Comparison of ENCODE assay signal across 9 cellular contexts in genomic region chr1:8239039-8239305, GRCh38.
DNase-seq lines count a peak whose midpoint lies in the region; ATAC-seq, FAIRE-seq and TF ChIP-seq lines count a peak whose summit lies in the region.
"Had no signal": no experiment of that assay in that cellular context is flagged by ENCODE, and none has a peak within 500 bp of the region (broad histone marks: within the 10 kb centered on the region; RNA-seq: fewer than 3 reads in every experiment).

No MANE protein-coding gene starts in this region.

- DNase-seq in SW480 (ENCODE audit: low spot score) = peak; percentile 49
- DNase-seq in retinal pigment epithelial cell (ENCODE audit: low read depth) = no peak
- DNase-seq in activated CD4-positive, alpha-beta T cell treated with anti-CD3 and anti-CD28 coated beads, Interleukin-2, amount 10 ng/mL, durations not matched to agents 7 days and 5 days = no peak
- DNase-seq in stimulated activated CD4-positive, alpha-beta T cell treated with anti-CD3 and anti-CD28 coated beads, Interleukin-2, amount 100 ng/mL, for 48 hours = no peak
- no peak for DNase-seq in head of caudate nucleus
- DNase-seq: activated CD4-positive, alpha-beta T cell treated with anti-CD3 and anti-CD28 coated beads, Interleukin-2, amount 50 U/mL, for 1 hour had no signal

- 14 to 37% methylated on average over 1 to 4 of the region's 5 CpGs for WGBS in gastroesophageal sphincter (ENCODE audit: low coverage in 1 of 2), 2 donors

- no peak overlapping the region for H3K27ac Mint-ChIP-seq in activated CD4-positive, alpha-beta T cell treated with anti-CD3 and anti-CD28 coated beads, Interleukin-2, amount 10 ng/mL, durations not matched to agents 7 days and 5 days

- TF ChIP-seq EP300 in gastroesophageal sphincter (IDR thresholded peaks at IDR 0.05) = no peak

- CTCF ChIA-PET in activated CD4-positive, alpha-beta T cell treated with anti-CD3 and anti-CD28 coated beads, Interleukin-2, amount 10 ng/mL, durations not matched to agents 7 days and 5 days (lab: Charles Lee) = no interaction called here

- TF ChIP-seq POLR2A in gastroesophageal sphincter (IDR thresholded peaks at IDR 0.05) = no peak

- no peaks in the 10 kb centered on the region for H3K9me3 ChIP-seq in gastroesophageal sphincter

- TF ChIP-seq CTCF in gastroesophageal sphincter (IDR thresholded peaks at IDR 0.05) = peak in 2 of 4 experiments; percentile 39 to 53
- peak; percentile 32 for TF ChIP-seq CTCF in retinal pigment epithelial cell (conservative IDR thresholded peaks at IDR 0.05; ENCODE audit: low read depth, low read length)

- H3K36me3 Mint-ChIP-seq in activated CD4-positive, alpha-beta T cell treated with anti-CD3 and anti-CD28 coated beads, Interleukin-2, amount 10 ng/mL, durations not matched to agents 7 days and 5 days (ENCODE audit: low read depth) = no peaks in the 10 kb centered on the region

- peak; percentile 84 for FAIRE-seq in G401.6 (lab: Jason Lieb, UNC)

- H3K4me3 Mint-ChIP-seq in activated CD4-positive, alpha-beta T cell treated with anti-CD3 and anti-CD28 coated beads, Interleukin-2, amount 10 ng/mL, durations not matched to agents 7 days and 5 days = no peak overlapping the region

- H3K36me3 ChIP-seq in gastroesophageal sphincter = no peaks in the 10 kb centered on the region

- H3K27me3 Mint-ChIP-seq in activated CD4-positive, alpha-beta T cell treated with anti-CD3 and anti-CD28 coated beads, Interleukin-2, amount 10 ng/mL, durations not matched to agents 7 days and 5 days = no peaks in the 10 kb centered on the region

- H3K4me3 ChIP-seq in gastroesophageal sphincter (no peak overlapping the region), retinal pigment epithelial cell (ENCODE audit: low read length) (no peak overlapping the region)

- ATAC-seq in gastroesophageal sphincter (peak; percentile 66), HG02759 (IDR thresholded peaks at IDR 0.05; ENCODE audit: unreplicated experiment) (no peak)

- POLR2A ChIA-PET in activated CD4-positive, alpha-beta T cell treated with anti-CD3 and anti-CD28 coated beads, Interleukin-2, amount 10 ng/mL, durations not matched to agents 7 days and 5 days (lab: Charles Lee) = no interaction called here

- no peaks in the 10 kb centered on the region for H3K9me3 Mint-ChIP-seq in activated CD4-positive, alpha-beta T cell treated with anti-CD3 and anti-CD28 coated beads, Interleukin-2, amount 10 ng/mL, durations not matched to agents 7 days and 5 days

- H3K4me1 Mint-ChIP-seq in activated CD4-positive, alpha-beta T cell treated with anti-CD3 and anti-CD28 coated beads, Interleukin-2, amount 10 ng/mL, durations not matched to agents 7 days and 5 days = no peaks in the 10 kb centered on the region

- peak overlapping the region; percentile 18 to 87 (median 84) for H3K27ac ChIP-seq in gastroesophageal sphincter

- intact Hi-C loops in head of caudate nucleus (cut with DNase I) = no loop called here

- no peaks in the 10 kb centered on the region for H3K27me3 ChIP-seq in gastroesophageal sphincter

- H3K4me1 ChIP-seq in gastroesophageal sphincter = peaks cover 0 to 27% (median 14%) of the 10 kb centered on the region in 3 donors
